In genomic region chr9:107862329-107862728, GRCh38 we compare ENCODE assay signal across 17 cellular contexts.
"Had no signal": no experiment of that assay in that cellular context is flagged by ENCODE, and none has a peak within 500 bp of the region (broad histone marks: within the 10 kb centered on the region; RNA-seq: fewer than 3 reads in every experiment).

No MANE protein-coding gene starts in this region.

- DNase-seq: activated CD4-positive, alpha-beta T cell treated with anti-CD3 and anti-CD28 coated beads, Interleukin-2, amount 50 U/mL, for 4 hours; activated CD4-positive, CD25-positive, alpha-beta regulatory T cell treated with anti-CD3 and anti-CD28 coated beads, Interleukin-2, amount 50 U/mL, for 72 hours; activated naive CD4-positive, alpha-beta T cell treated with Interleukin-2 at 50 U/mL for 16 hours; aorta; dermis blood vessel endothelial cell; effector memory CD8-positive, alpha-beta T cell; foreskin keratinocyte; head of caudate nucleus; kidney glomerular epithelial cell; natural killer cell; stimulated activated naive CD8-positive, alpha-beta T cell treated with anti-CD3 and anti-CD28 coated beads, Interleukin-15, amount 100 ng/mL, for 72 hours; T-helper 9 cell; testis had no signal

- H3K9me3 ChIP-seq: prostate gland, testis, upper lobe of left lung had no signal

- H3K4me3 ChIP-seq: lung, prostate gland, testis, upper lobe of left lung had no signal

- H3K9me3 Mint-ChIP-seq: activated T-helper 17 cell treated with anti-CD3 and anti-CD28 coated beads, Interleukin-2, amount 50 U/mL, for 72 hours had no signal

- ATAC-seq: activated T-helper 17 cell treated with anti-CD3 and anti-CD28 coated beads, Interleukin-2, amount 50 U/mL, for 72 hours; effector memory CD8-positive, alpha-beta T cell; foreskin keratinocyte; natural killer cell; stimulated activated naive CD8-positive, alpha-beta T cell treated with anti-CD3 and anti-CD28 coated beads, Interleukin-15, amount 100 ng/mL, for 72 hours had no signal

- H3K27me3 Mint-ChIP-seq: activated T-helper 17 cell treated with anti-CD3 and anti-CD28 coated beads, Interleukin-2, amount 50 U/mL, for 72 hours; effector memory CD8-positive, alpha-beta T cell; stimulated activated naive CD8-positive, alpha-beta T cell treated with anti-CD3 and anti-CD28 coated beads, Interleukin-15, amount 100 ng/mL, for 72 hours had no signal

- H3K27me3 ChIP-seq: foreskin keratinocyte, testis, upper lobe of left lung had no signal

- H3K4me1 ChIP-seq: foreskin keratinocyte, prostate gland had no signal

- H3K36me3 Mint-ChIP-seq: natural killer cell had no signal

- H3K4me3 Mint-ChIP-seq: activated T-helper 17 cell treated with anti-CD3 and anti-CD28 coated beads, Interleukin-2, amount 50 U/mL, for 72 hours; effector memory CD8-positive, alpha-beta T cell; natural killer cell; stimulated activated naive CD8-positive, alpha-beta T cell treated with anti-CD3 and anti-CD28 coated beads, Interleukin-15, amount 100 ng/mL, for 72 hours had no signal

- H3K4me1 Mint-ChIP-seq: activated T-helper 17 cell treated with anti-CD3 and anti-CD28 coated beads, Interleukin-2, amount 50 U/mL, for 72 hours; natural killer cell; stimulated activated naive CD8-positive, alpha-beta T cell treated with anti-CD3 and anti-CD28 coated beads, Interleukin-15, amount 100 ng/mL, for 72 hours had no signal

- H3K27ac ChIP-seq: foreskin keratinocyte, prostate gland, testis had no signal

- H3K36me3 ChIP-seq: prostate gland, upper lobe of left lung had no signal

- H3K27ac Mint-ChIP-seq: activated T-helper 17 cell treated with anti-CD3 and anti-CD28 coated beads, Interleukin-2, amount 50 U/mL, for 72 hours; effector memory CD8-positive, alpha-beta T cell; natural killer cell; stimulated activated naive CD8-positive, alpha-beta T cell treated with anti-CD3 and anti-CD28 coated beads, Interleukin-15, amount 100 ng/mL, for 72 hours had no signal
